Comparison of ENCODE assay signal across 9 cellular contexts in the genomic region with DNA sequence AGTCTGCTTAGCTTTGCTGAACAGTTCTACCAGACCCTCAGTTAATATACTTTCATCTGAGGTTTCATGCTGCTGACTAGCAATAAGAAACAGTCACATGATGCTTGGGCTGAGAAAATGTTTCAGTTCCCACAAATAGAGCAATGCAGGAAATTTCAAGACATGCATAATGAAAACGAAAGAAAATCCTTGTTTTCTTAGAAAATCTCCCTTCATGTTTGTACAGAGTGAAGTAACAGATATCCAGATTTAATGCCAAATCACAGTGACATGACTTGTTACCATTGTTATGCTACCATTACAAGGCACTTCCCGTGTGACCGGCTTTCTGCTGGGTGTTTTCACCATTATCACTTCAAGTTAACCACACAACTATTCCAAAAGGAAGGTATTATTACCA.
DNase-seq lines count a peak whose midpoint lies in the region; ATAC-seq lines count a peak whose summit lies in the region.
"Had no signal": no experiment of that assay in that cellular context is flagged by ENCODE, and none has a peak within 500 bp of the region (broad histone marks: within the 10 kb centered on the region; RNA-seq: fewer than 3 reads in every experiment).

No MANE protein-coding gene starts in this region.

- H3K4me1 Mint-ChIP-seq in stimulated activated effector memory CD8-positive, alpha-beta T cell treated with anti-CD3 and anti-CD28 coated beads, Interleukin-12 subunit alpha, Interleukin-12 subunit beta, amount 100 ng/mL, for 72 hours = peaks cover 6% of the 10 kb centered on the region

- H3K9ac ChIP-seq in skeletal muscle satellite cell (ENCODE audit: low read depth, low read length) = peak overlapping the region; percentile 54

- peak; percentile 50 for ATAC-seq in GM19328 (IDR thresholded peaks at IDR 0.05; ENCODE audit: unreplicated experiment)
- peak; percentile 47 for ATAC-seq in HG02973 (IDR thresholded peaks at IDR 0.05; ENCODE audit: unreplicated experiment)
- no peak for ATAC-seq in activated naive CD4-positive, alpha-beta T cell treated with anti-CD3 and anti-CD28 coated beads, Interleukin-2, amount 50 U/mL, for 72 hours
- ATAC-seq in stimulated activated effector memory CD8-positive, alpha-beta T cell treated with anti-CD3 and anti-CD28 coated beads, Interleukin-12 subunit alpha, Interleukin-12 subunit beta, amount 100 ng/mL, for 72 hours = no peak

- H3K36me3 Mint-ChIP-seq in activated naive CD4-positive, alpha-beta T cell treated with anti-CD3 and anti-CD28 coated beads, Interleukin-2, amount 50 U/mL, for 72 hours = no peaks in the 10 kb centered on the region
- H3K36me3 Mint-ChIP-seq in stimulated activated effector memory CD8-positive, alpha-beta T cell treated with anti-CD3 and anti-CD28 coated beads, Interleukin-12 subunit alpha, Interleukin-12 subunit beta, amount 100 ng/mL, for 72 hours = no peaks in the 10 kb centered on the region

- H3K27ac ChIP-seq in caudate nucleus (ENCODE audit: low read depth, low read length) = peak overlapping the region; percentile 19

- H3K9me3 ChIP-seq in skeletal muscle satellite cell (replicated peaks; ENCODE audit: low read length) = no peaks in the 10 kb centered on the region

- no peak overlapping the region for H3K4me3 Mint-ChIP-seq in stimulated activated effector memory CD8-positive, alpha-beta T cell treated with anti-CD3 and anti-CD28 coated beads, Interleukin-12 subunit alpha, Interleukin-12 subunit beta, amount 100 ng/mL, for 72 hours

- H3K4me3 ChIP-seq in skeletal muscle satellite cell (ENCODE audit: low read length) = peak overlapping the region; percentile 31
- H3K4me3 ChIP-seq: lung had no signal

- no peaks in the 10 kb centered on the region for H3K27me3 ChIP-seq in skeletal muscle satellite cell (ENCODE audit: control insufficient read depth, insufficient read depth, low read length)

- peak overlapping the region; percentile 65 for H3K4me2 ChIP-seq in skeletal muscle satellite cell (ENCODE audit: low read length)

- DNase-seq in caudate nucleus (lab: John Stamatoyannopoulos, UW) = no peak
- DNase-seq in activated naive CD4-positive, alpha-beta T cell treated with anti-CD3 and anti-CD28 coated beads, Interleukin-2, amount 50 U/mL, for 72 hours (ENCODE audit: low spot score in 2 of 2) = no peak
- no peak for DNase-seq in COLO829 (ENCODE audit: low spot score)
- DNase-seq in stimulated activated effector memory CD8-positive, alpha-beta T cell treated with anti-CD3 and anti-CD28 coated beads, Interleukin-12 subunit alpha, Interleukin-12 subunit beta, amount 100 ng/mL, for 72 hours (ENCODE audit: low spot score in 2 of 2) = no peak
- DNase-seq in NCI-H2227 (lab: John Stamatoyannopoulos, UW; ENCODE audit: unreplicated experiment) = no peak

- H3K27ac Mint-ChIP-seq in activated naive CD4-positive, alpha-beta T cell treated with anti-CD3 and anti-CD28 coated beads, Interleukin-2, amount 50 U/mL, for 72 hours = no peak overlapping the region
- H3K27ac Mint-ChIP-seq in stimulated activated effector memory CD8-positive, alpha-beta T cell treated with anti-CD3 and anti-CD28 coated beads, Interleukin-12 subunit alpha, Interleukin-12 subunit beta, amount 100 ng/mL, for 72 hours = no peak overlapping the region

- no peaks in the 10 kb centered on the region for H3K9me3 Mint-ChIP-seq in activated naive CD4-positive, alpha-beta T cell treated with anti-CD3 and anti-CD28 coated beads, Interleukin-2, amount 50 U/mL, for 72 hours
- H3K9me3 Mint-ChIP-seq in stimulated activated effector memory CD8-positive, alpha-beta T cell treated with anti-CD3 and anti-CD28 coated beads, Interleukin-12 subunit alpha, Interleukin-12 subunit beta, amount 100 ng/mL, for 72 hours = no peaks in the 10 kb centered on the region

- H3K36me3 ChIP-seq in skeletal muscle satellite cell (ENCODE audit: insufficient read depth, low read length) = no peaks in the 10 kb centered on the region

- peaks cover 55% of the 10 kb centered on the region for H3K4me1 ChIP-seq in skeletal muscle satellite cell (ENCODE audit: control insufficient read depth, insufficient read depth, low read length)

Comparison
In these comparisons a context has a peak if more than half of its experiments do, and no peak if none do; other contexts are left out.
1. ATAC-seq: peak in GM19328 (single experiment) and HG02973 (single experiment); none in activated naive CD4-positive, alpha-beta T cell treated with anti-CD3 and anti-CD28 coated beads, Interleukin-2, amount 50 U/mL, for 72 hours (0 of 2) and stimulated activated effector memory CD8-positive, alpha-beta T cell treated with anti-CD3 and anti-CD28 coated beads, Interleukin-12 subunit alpha, Interleukin-12 subunit beta, amount 100 ng/mL, for 72 hours (single experiment).